Comparison of ENCODE assay signal across 1 cellular context in genomic region chr17:29295420-29295819, GRCh38.
TF ChIP-seq lines count a peak whose summit lies in the region.

No MANE protein-coding gene starts in this region.

TF ChIP-seq in GM23338, 12 proteins besides CTCF, POLR2A, EP300 and RAD21 (continued from another document):
- TF ChIP-seq ZNF462 (CRISPR knock-in tag; IDR thresholded peaks at IDR 0.05), result no peak
- no peak for TF ChIP-seq NANOG (IDR thresholded peaks at IDR 0.05; ENCODE audit: borderline replicate concordance)
- TF ChIP-seq REST (IDR thresholded peaks at IDR 0.05; ENCODE audit: unreplicated experiment), result no peak
- TF ChIP-seq POLR2AphosphoS5 (IDR thresholded peaks at IDR 0.05; ENCODE audit: low read depth), result no peak
- no peak for TF ChIP-seq EZH2phosphoT487 (IDR thresholded peaks at IDR 0.05; ENCODE audit: unreplicated experiment)
- TF ChIP-seq ZNF331 (CRISPR knock-in tag; IDR thresholded peaks at IDR 0.05; ENCODE audit: low read depth), result no peak
- no peak for TF ChIP-seq CREB1 (CRISPR knock-in tag; IDR thresholded peaks at IDR 0.05; ENCODE audit: low read depth)
- no peak for TF ChIP-seq JUNB (IDR thresholded peaks at IDR 0.05; ENCODE audit: unreplicated experiment)
- TF ChIP-seq EZH2 (IDR thresholded peaks at IDR 0.05; ENCODE audit: low read depth, unreplicated experiment), result no peak
- TF ChIP-seq ZNF114 (CRISPR knock-in tag; IDR thresholded peaks at IDR 0.05), result no peak
